20 cellular contexts compared by ENCODE assay signal in genomic region chr4:139743027-139743426, GRCh38.
"Had no signal": no experiment of that assay in that cellular context is flagged by ENCODE, and none has a peak within 500 bp of the region (broad histone marks: within the 10 kb centered on the region; RNA-seq: fewer than 3 reads in every experiment).

No MANE protein-coding gene starts in this region.

- ATAC-seq: activated naive CD8-positive, alpha-beta T cell treated with anti-CD3 and anti-CD28 coated beads, Interleukin-2, amount 50 U/mL, for 24 hours; left lobe of liver; psoas muscle; sciatic nerve; stimulated activated memory B cell treated with anti-CD40 and anti-IgM and Interleukin-4, amounts not matched to agents 10 μg/mL and 1 μg/mL and 100 μg/mL, for 72 hours had no signal

- H3K27ac ChIP-seq: neural progenitor cell, psoas muscle, thoracic aorta had no signal

- H3K27ac Mint-ChIP-seq: activated naive CD4-positive, alpha-beta T cell treated with anti-CD3 and anti-CD28 coated beads, Interleukin-2, amount 10 ng/mL, durations not matched to agents 7 days and 5 days; activated naive CD8-positive, alpha-beta T cell treated with anti-CD3 and anti-CD28 coated beads, Interleukin-2, amount 50 U/mL, for 24 hours; neural progenitor cell; stimulated activated memory B cell treated with anti-CD40 and anti-IgM and Interleukin-4, amounts not matched to agents 10 μg/mL and 1 μg/mL and 100 μg/mL, for 72 hours had no signal

- H3K9ac ChIP-seq: neural progenitor cell had no signal

- H3K36me3 Mint-ChIP-seq: activated naive CD4-positive, alpha-beta T cell treated with anti-CD3 and anti-CD28 coated beads, Interleukin-2, amount 10 ng/mL, durations not matched to agents 7 days and 5 days; brain; stimulated activated memory B cell treated with anti-CD40 and anti-IgM and Interleukin-4, amounts not matched to agents 10 μg/mL and 1 μg/mL and 100 μg/mL, for 72 hours had no signal

- H3K4me1 Mint-ChIP-seq: activated naive CD4-positive, alpha-beta T cell treated with anti-CD3 and anti-CD28 coated beads, Interleukin-2, amount 10 ng/mL, durations not matched to agents 7 days and 5 days; activated naive CD8-positive, alpha-beta T cell treated with anti-CD3 and anti-CD28 coated beads, Interleukin-2, amount 50 U/mL, for 24 hours; stimulated activated memory B cell treated with anti-CD40 and anti-IgM and Interleukin-4, amounts not matched to agents 10 μg/mL and 1 μg/mL and 100 μg/mL, for 72 hours had no signal

- H3K4me3 Mint-ChIP-seq: activated naive CD4-positive, alpha-beta T cell treated with anti-CD3 and anti-CD28 coated beads, Interleukin-2, amount 10 ng/mL, durations not matched to agents 7 days and 5 days; activated naive CD8-positive, alpha-beta T cell treated with anti-CD3 and anti-CD28 coated beads, Interleukin-2, amount 50 U/mL, for 24 hours; brain; neural progenitor cell; stimulated activated memory B cell treated with anti-CD40 and anti-IgM and Interleukin-4, amounts not matched to agents 10 μg/mL and 1 μg/mL and 100 μg/mL, for 72 hours had no signal

- H3K4me2 ChIP-seq: neural progenitor cell had no signal

- H3K9me3 ChIP-seq: psoas muscle, thoracic aorta had no signal

- H3K9me3 Mint-ChIP-seq: activated naive CD4-positive, alpha-beta T cell treated with anti-CD3 and anti-CD28 coated beads, Interleukin-2, amount 10 ng/mL, durations not matched to agents 7 days and 5 days; activated naive CD8-positive, alpha-beta T cell treated with anti-CD3 and anti-CD28 coated beads, Interleukin-2, amount 50 U/mL, for 24 hours; brain; neural progenitor cell; stimulated activated memory B cell treated with anti-CD40 and anti-IgM and Interleukin-4, amounts not matched to agents 10 μg/mL and 1 μg/mL and 100 μg/mL, for 72 hours had no signal

- H3K36me3 ChIP-seq: neural progenitor cell, thoracic aorta had no signal

- DNase-seq: activated CD4-positive, alpha-beta T cell treated with anti-CD3 and anti-CD28 coated beads, Interleukin-2, amount 50 U/mL, for 1 hour; activated CD4-positive, CD25-positive, alpha-beta regulatory T cell treated with anti-CD3 and anti-CD28 coated beads, Interleukin-2, amount 50 U/mL, for 72 hours; activated CD8-positive, alpha-beta memory T cell treated with anti-CD3 and anti-CD28 coated beads, Interleukin-2, amount 50 U/mL, for 48 hours; activated effector memory CD4-positive, alpha-beta T cell treated with Interleukin-2 at 50 U/mL for 16 hours; activated naive CD4-positive, alpha-beta T cell treated with anti-CD3 and anti-CD28 coated beads, Interleukin-2, amount 10 ng/mL, durations not matched to agents 7 days and 5 days; activated naive CD8-positive, alpha-beta T cell treated with anti-CD3 and anti-CD28 coated beads, Interleukin-2, amount 50 U/mL, for 24 hours; activated T-cell treated with anti-CD3 and anti-CD28 coated beads, Interleukin-2, amount 50 U/mL, for 48 hours; anterior cingulate cortex; cortex of kidney; effector CD4-positive, alpha-beta T cell; hippocampal formation; psoas muscle; stimulated activated CD4-positive, alpha-beta T cell treated with anti-CD3 and anti-CD28 coated beads, Interleukin-4, amount 100 ng/mL, for 24 hours; T1000 had no signal

- H2AFZ ChIP-seq: neural progenitor cell had no signal

- H3K27me3 Mint-ChIP-seq: activated naive CD8-positive, alpha-beta T cell treated with anti-CD3 and anti-CD28 coated beads, Interleukin-2, amount 50 U/mL, for 24 hours; brain had no signal

- H3K4me3 ChIP-seq: neural progenitor cell, psoas muscle, thoracic aorta had no signal

- H3K27me3 ChIP-seq: neural progenitor cell had no signal
